ENCODE assay signal across 11 cellular contexts in the genomic region with DNA sequence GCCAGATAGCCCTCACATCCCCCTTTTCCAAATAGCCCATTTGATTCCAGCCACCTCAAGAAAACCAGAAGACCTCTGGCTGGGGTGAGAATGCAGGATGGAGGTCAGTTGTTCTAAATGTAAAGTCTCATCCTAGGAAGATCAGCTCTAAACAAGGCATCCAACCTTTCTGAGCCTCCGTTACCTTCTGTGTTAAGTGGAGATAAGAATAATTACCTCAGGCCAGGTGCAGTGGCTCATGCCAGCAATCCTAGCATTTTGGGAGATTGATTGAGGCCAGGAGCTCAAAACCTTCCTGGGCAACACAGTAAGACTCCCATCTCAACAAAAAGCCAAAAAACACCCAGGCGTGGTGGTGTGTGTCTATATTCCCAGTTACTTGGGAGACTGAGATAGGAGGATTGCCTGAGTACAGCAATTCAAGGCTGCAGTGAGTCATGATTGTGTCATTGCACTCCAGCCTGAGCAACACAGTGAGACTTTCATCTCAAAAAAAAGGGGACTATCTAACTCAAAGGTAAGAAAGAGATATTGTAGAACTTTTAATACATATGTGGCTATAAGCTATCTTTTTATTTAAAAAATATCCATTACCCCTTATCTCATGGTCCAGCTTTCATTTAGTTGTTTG. TPM values are rescaled to one million over a fixed set of nuclear protein-coding genes. Genes with fewer than 3 reads are reported as not detected.
DNase-seq lines count a peak whose midpoint lies in the region; ATAC-seq and TF ChIP-seq lines count a peak whose summit lies in the region.
"Had no signal": no experiment of that assay in that cellular context is flagged by ENCODE, and none has a peak within 500 bp of the region (broad histone marks: within the 10 kb centered on the region; RNA-seq: fewer than 3 reads in every experiment).

No MANE protein-coding gene starts in this region.

- CTCF ChIA-PET in activated CD4-positive, alpha-beta T cell treated with anti-CD3 and anti-CD28 coated beads for 36 hours (lab: Charles Lee), result no interaction called here

- peaks cover 11% of the 10 kb centered on the region for H3K4me1 Mint-ChIP-seq in activated CD4-positive, alpha-beta T cell treated with anti-CD3 and anti-CD28 coated beads for 36 hours

- H3K9me3 ChIP-seq in body of pancreas (no peaks in the 10 kb centered on the region), sigmoid colon (no peaks in the 10 kb centered on the region)
- H3K9me3 ChIP-seq: vagina had no signal

- H3K36me3 ChIP-seq in body of pancreas (replicated peaks in 1 of 2; ENCODE audit: insufficient read depth in 1 of 2, low read depth in 2 of 2) (no peaks in the 10 kb centered on the region), sigmoid colon (no peaks in the 10 kb centered on the region)
- H3K36me3 ChIP-seq: vagina had no signal

- H3K27ac ChIP-seq in body of pancreas (no peak overlapping the region), sigmoid colon (no peak overlapping the region)
- H3K27ac ChIP-seq: vagina had no signal

- POLR2A ChIA-PET in activated CD4-positive, alpha-beta T cell treated with anti-CD3 and anti-CD28 coated beads for 36 hours (lab: Charles Lee), result no interaction called here

- TF ChIP-seq CTCF in NB4 (IDR thresholded peaks at IDR 0.05; ENCODE audit: low read depth, low read length) (no peak), body of pancreas (IDR thresholded peaks at IDR 0.05) (no peak), sigmoid colon (IDR thresholded peaks at IDR 0.05) (no peak)

- no peaks in the 10 kb centered on the region for H3K36me3 Mint-ChIP-seq in activated CD4-positive, alpha-beta T cell treated with anti-CD3 and anti-CD28 coated beads for 36 hours (ENCODE audit: low read depth)

- DNase-seq in activated CD4-positive, alpha-beta T cell treated with anti-CD3 and anti-CD28 coated beads for 36 hours, result peak; percentile 29
- no peak for DNase-seq in activated CD4-positive, alpha-beta T cell treated with anti-CD3 and anti-CD28 coated beads for 1 hour
- DNase-seq in NB4 (ENCODE audit: low read depth), result peak; percentile 45
- DNase-seq in body of pancreas, result peak in 1 of 4 donors; percentile 19
- DNase-seq in left colon, result no peak
- no peak for DNase-seq in stimulated activated naive CD4-positive, alpha-beta T cell treated with Interleukin-2 at 50 U/mL for 16 hours (lab: John Stamatoyannopoulos, UW)
- no peak for DNase-seq in sigmoid colon
- no peak for DNase-seq in retina
- DNase-seq: T-helper 1 cell had no signal

- H3K27me3 ChIP-seq in body of pancreas (no peaks in the 10 kb centered on the region), sigmoid colon (no peaks in the 10 kb centered on the region)
- H3K27me3 ChIP-seq: vagina had no signal

- H3K4me1 ChIP-seq in body of pancreas, result no peaks in the 10 kb centered on the region
- H3K4me1 ChIP-seq in sigmoid colon, result no peaks in the 10 kb centered on the region
- H3K4me1 ChIP-seq: vagina had no signal

- no peaks in the 10 kb centered on the region for H3K27me3 Mint-ChIP-seq in activated CD4-positive, alpha-beta T cell treated with anti-CD3 and anti-CD28 coated beads for 36 hours
- H3K27me3 Mint-ChIP-seq: central memory CD8-positive, alpha-beta T cell had no signal

- no peak for TF ChIP-seq EP300 in sigmoid colon (IDR thresholded peaks at IDR 0.05)

- no peaks in the 10 kb centered on the region for H3K9me3 Mint-ChIP-seq in activated CD4-positive, alpha-beta T cell treated with anti-CD3 and anti-CD28 coated beads for 36 hours (ENCODE audit: low read depth)
- H3K9me3 Mint-ChIP-seq: central memory CD8-positive, alpha-beta T cell had no signal

- H3K27ac Mint-ChIP-seq in activated CD4-positive, alpha-beta T cell treated with anti-CD3 and anti-CD28 coated beads for 36 hours, result no peak overlapping the region

- peak; percentile 89 for ATAC-seq in activated CD4-positive, alpha-beta T cell treated with anti-CD3 and anti-CD28 coated beads for 36 hours
- ATAC-seq in body of pancreas (peak; percentile 30), left colon (peak; percentile 52)

- H3K4me3 ChIP-seq in NB4 (ENCODE audit: low read depth, low read length), result no peak overlapping the region
- H3K4me3 ChIP-seq in body of pancreas, result no peak overlapping the region
- H3K4me3 ChIP-seq in sigmoid colon, result no peak overlapping the region
- H3K4me3 ChIP-seq: vagina had no signal

- no peak for TF ChIP-seq POLR2A in NB4 (IDR thresholded peaks at IDR 0.05; ENCODE audit: extremely low read depth, insufficient read length)
- TF ChIP-seq POLR2A in body of pancreas (IDR thresholded peaks at IDR 0.05), result no peak
- TF ChIP-seq POLR2A in sigmoid colon (IDR thresholded peaks at IDR 0.05), result no peak

- intact Hi-C loops in activated CD4-positive, alpha-beta T cell treated with anti-CD3 and anti-CD28 coated beads for 36 hours (cut with DNase I, micrococcal nuclease), result no loop called here
- intact Hi-C loops in body of pancreas (cut with DNase I), result no loop called here
- intact Hi-C loops in left colon (cut with DNase I, micrococcal nuclease), result no loop called here
- intact Hi-C loops in sigmoid colon (cut with DNase I), result no loop called here

- no peak overlapping the region for H3K4me3 Mint-ChIP-seq in activated CD4-positive, alpha-beta T cell treated with anti-CD3 and anti-CD28 coated beads for 36 hours
- H3K4me3 Mint-ChIP-seq: central memory CD8-positive, alpha-beta T cell had no signal

- WGBS in body of pancreas, 2 donors, result 78 to 79% methylated on average over 2 of the region's 2 CpGs
- WGBS in sigmoid colon, 2 donors, result 58 to 85% methylated on average over 2 of the region's 2 CpGs

RNA-seq across cellular contexts. Expression of a gene that starts 43.5 kb away (rescaled TPM):
- under 1 TPM; 0.32 to 0.71 TPM for total RNA-seq in activated CD4-positive, alpha-beta T cell treated with anti-CD3 and anti-CD28 coated beads for 36 hours
- total RNA-seq in body of pancreas, result 10 to 100 TPM in 1 of 2 donors, 1 to 10 TPM in 1; 6.5 to 14.2 TPM
- 1 to 10 TPM; 6.2 to 6.6 TPM for total RNA-seq in left colon
- total RNA-seq in sigmoid colon, result 10 to 100 TPM in 3 of 4 donors, 1 to 10 TPM in 1; 7.7 to 17.2 (median 12.3) TPM
- 1 to 10 TPM; 6.0 to 9.6 (median 6.6) TPM for polyA plus RNA-seq in sigmoid colon

Comparison
In these comparisons a context has a peak if more than half of its experiments do, and no peak if none do; other contexts are left out.
1. DNase-seq: peak in activated CD4-positive, alpha-beta T cell treated with anti-CD3 and anti-CD28 coated beads for 36 hours (single experiment) and NB4 (single experiment); none in activated CD4-positive, alpha-beta T cell treated with anti-CD3 and anti-CD28 coated beads for 1 hour (single experiment), left colon (0 of 2), stimulated activated naive CD4-positive, alpha-beta T cell treated with Interleukin-2 at 50 U/mL for 16 hours (single experiment), sigmoid colon (single experiment) and retina (single experiment).
2. ATAC-seq: peak in every context shown above with its lines; median percentile 89 in activated CD4-positive, alpha-beta T cell treated with anti-CD3 and anti-CD28 coated beads for 36 hours; 52 in left colon; 30 in body of pancreas.
3. RNA of a gene that starts 43.5 kb away (total RNA-seq): 6.5 to 14.2 TPM in body of pancreas, 7.7 to 17.2 TPM in sigmoid colon and 6.2 to 6.6 TPM in left colon; 0.32 to 0.71 TPM in activated CD4-positive, alpha-beta T cell treated with anti-CD3 and anti-CD28 coated beads for 36 hours; every median in the first group is over 4 times any median in the second.